2 cellular contexts compared by ENCODE assay signal in the genomic region with DNA sequence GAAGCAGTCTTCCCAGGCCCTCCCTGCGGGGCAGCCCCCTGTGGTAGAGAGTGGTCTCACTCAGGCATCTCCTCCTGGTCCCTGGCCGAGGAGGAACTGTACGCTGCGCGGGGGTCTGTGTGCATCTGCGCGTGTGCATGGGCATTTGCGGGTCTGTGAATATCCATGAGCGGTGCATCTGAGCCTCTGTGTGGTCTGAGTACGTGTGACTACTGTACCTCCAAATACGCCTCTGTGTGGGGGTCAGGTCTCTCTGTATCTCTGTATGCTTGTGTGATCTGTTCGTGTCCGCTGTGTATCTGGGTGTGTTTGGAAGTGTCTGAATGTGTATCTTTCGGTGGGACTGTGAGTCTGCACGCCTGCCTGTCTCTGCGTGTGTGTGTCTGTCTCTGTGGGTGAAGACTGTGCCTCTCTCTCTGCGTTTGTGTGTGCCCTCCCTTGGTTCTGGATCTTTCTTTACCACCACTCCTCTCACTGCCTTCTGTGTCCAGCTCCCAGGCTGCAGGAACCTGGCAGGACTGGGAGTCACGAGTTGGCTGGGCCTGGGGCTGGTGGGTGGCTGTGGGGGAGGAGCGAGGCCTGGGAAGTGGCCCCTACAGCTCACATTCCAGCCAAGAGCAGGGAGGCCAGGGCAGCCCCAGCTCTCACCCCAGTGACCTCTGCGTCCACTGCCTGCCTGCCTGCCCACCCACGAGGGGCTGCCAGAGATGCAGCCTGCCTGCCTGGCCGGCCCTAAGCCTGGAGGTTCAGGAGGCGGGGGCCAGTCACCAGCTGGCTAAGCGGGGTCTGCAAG.
TF ChIP-seq lines count a peak whose summit lies in the region.

No MANE protein-coding gene starts in this region.

TF ChIP-seq in HepG2, 621 proteins besides CTCF, POLR2A, EP300 and RAD21 (continues in another document):
- TF ChIP-seq BORCS8-MEF2B (CRISPR knock-in tag; IDR thresholded peaks at IDR 0.05) (0 out of 2 replicates have a peak, but pooled peaks have one; percentile 33), NR2C2 (CRISPR knock-in tag; IDR thresholded peaks at IDR 0.05; ENCODE audit: borderline replicate concordance) (peak; percentile 26; the same call in 1 of the 2 replicates), ONECUT2 (CRISPR knock-in tag; IDR thresholded peaks at IDR 0.05) (no peak), MXD4 (CRISPR knock-in tag; IDR thresholded peaks at IDR 0.05) (peak; percentile 51; the same call in 1 of the 2 replicates), ZEB1 (IDR thresholded peaks at IDR 0.05; ENCODE audit: insufficient replicate concordance, low read depth) (no peak), HNF4A (CRISPR knock-in tag; IDR thresholded peaks at IDR 0.05) (peak; percentile 49; the same call in 1 of the 2 replicates), ATF7-NPFF (CRISPR knock-in tag; IDR thresholded peaks at IDR 0.05; ENCODE audit: low read depth) (no peak), GATAD2A (CRISPR knock-in tag; IDR thresholded peaks at IDR 0.05) (0 out of 2 replicates have a peak, but pooled peaks have one; percentile 34), MYC (CRISPR knock-in tag; IDR thresholded peaks at IDR 0.05; ENCODE audit: borderline replicate concordance) (peak; percentile 35; the same call in 1 of the 2 replicates), RARA (CRISPR knock-in tag; IDR thresholded peaks at IDR 0.05) (peak; percentile 68; the same call in 1 of the 2 replicates), PHF8 (CRISPR knock-in tag; IDR thresholded peaks at IDR 0.05) (0 out of 2 replicates have a peak, but pooled peaks have one; percentile 19), STAG1 (CRISPR knock-in tag; IDR thresholded peaks at IDR 0.05) (peak; percentile 7; the same call in 1 of the 2 replicates), ZBTB7B (CRISPR knock-in tag; IDR thresholded peaks at IDR 0.05) (peak; percentile 86), HIVEP1 (CRISPR knock-in tag; IDR thresholded peaks at IDR 0.05) (no peak), ZNF720 (CRISPR knock-in tag; IDR thresholded peaks at IDR 0.05) (no peak)
- TF ChIP-seq, protein P1, sequence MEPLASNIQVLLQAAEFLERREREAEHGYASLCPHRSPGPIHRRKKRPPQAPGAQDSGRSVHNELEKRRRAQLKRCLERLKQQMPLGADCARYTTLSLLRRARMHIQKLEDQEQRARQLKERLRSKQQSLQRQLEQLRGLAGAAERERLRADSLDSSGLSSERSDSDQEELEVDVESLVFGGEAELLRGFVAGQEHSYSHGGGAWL (CRISPR knock-in tag; IDR thresholded peaks at IDR 0.05) = no peak; the same call in 1 of the 2 replicates
- TF ChIP-seq, protein P2, sequence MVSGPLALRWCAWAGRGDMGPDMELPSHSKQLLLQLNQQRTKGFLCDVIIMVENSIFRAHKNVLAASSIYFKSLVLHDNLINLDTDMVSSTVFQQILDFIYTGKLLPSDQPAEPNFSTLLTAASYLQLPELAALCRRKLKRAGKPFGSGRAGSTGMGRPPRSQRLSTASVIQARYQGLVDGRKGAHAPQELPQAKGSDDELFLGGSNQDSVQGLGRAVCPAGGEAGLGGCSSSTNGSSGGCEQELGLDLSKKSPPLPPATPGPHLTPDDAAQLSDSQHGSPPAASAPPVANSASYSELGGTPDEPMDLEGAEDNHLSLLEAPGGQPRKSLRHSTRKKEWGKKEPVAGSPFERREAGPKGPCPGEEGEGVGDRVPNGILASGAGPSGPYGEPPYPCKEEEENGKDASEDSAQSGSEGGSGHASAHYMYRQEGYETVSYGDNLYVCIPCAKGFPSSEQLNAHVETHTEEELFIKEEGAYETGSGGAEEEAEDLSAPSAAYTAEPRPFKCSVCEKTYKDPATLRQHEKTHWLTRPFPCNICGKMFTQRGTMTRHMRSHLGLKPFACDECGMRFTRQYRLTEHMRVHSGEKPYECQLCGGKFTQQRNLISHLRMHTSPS (CRISPR knock-in tag; IDR thresholded peaks at IDR 0.05; ENCODE audit: low read depth) = peak; percentile 66
- TF ChIP-seq, protein P3, sequence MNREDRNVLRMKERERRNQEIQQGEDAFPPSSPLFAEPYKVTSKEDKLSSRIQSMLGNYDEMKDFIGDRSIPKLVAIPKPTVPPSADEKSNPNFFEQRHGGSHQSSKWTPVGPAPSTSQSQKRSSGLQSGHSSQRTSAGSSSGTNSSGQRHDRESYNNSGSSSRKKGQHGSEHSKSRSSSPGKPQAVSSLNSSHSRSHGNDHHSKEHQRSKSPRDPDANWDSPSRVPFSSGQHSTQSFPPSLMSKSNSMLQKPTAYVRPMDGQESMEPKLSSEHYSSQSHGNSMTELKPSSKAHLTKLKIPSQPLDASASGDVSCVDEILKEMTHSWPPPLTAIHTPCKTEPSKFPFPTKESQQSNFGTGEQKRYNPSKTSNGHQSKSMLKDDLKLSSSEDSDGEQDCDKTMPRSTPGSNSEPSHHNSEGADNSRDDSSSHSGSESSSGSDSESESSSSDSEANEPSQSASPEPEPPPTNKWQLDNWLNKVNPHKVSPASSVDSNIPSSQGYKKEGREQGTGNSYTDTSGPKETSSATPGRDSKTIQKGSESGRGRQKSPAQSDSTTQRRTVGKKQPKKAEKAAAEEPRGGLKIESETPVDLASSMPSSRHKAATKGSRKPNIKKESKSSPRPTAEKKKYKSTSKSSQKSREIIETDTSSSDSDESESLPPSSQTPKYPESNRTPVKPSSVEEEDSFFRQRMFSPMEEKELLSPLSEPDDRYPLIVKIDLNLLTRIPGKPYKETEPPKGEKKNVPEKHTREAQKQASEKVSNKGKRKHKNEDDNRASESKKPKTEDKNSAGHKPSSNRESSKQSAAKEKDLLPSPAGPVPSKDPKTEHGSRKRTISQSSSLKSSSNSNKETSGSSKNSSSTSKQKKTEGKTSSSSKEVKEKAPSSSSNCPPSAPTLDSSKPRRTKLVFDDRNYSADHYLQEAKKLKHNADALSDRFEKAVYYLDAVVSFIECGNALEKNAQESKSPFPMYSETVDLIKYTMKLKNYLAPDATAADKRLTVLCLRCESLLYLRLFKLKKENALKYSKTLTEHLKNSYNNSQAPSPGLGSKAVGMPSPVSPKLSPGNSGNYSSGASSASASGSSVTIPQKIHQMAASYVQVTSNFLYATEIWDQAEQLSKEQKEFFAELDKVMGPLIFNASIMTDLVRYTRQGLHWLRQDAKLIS (CRISPR knock-in tag; IDR thresholded peaks at IDR 0.05) = no peak
- TF ChIP-seq, protein P4, sequence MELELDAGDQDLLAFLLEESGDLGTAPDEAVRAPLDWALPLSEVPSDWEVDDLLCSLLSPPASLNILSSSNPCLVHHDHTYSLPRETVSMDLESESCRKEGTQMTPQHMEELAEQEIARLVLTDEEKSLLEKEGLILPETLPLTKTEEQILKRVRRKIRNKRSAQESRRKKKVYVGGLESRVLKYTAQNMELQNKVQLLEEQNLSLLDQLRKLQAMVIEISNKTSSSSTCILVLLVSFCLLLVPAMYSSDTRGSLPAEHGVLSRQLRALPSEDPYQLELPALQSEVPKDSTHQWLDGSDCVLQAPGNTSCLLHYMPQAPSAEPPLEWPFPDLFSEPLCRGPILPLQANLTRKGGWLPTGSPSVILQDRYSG (CRISPR knock-in tag; IDR thresholded peaks at IDR 0.05) = no peak

TF ChIP-seq in K562, 482 proteins besides CTCF, POLR2A, EP300 and RAD21:
- TF ChIP-seq, protein P5, sequence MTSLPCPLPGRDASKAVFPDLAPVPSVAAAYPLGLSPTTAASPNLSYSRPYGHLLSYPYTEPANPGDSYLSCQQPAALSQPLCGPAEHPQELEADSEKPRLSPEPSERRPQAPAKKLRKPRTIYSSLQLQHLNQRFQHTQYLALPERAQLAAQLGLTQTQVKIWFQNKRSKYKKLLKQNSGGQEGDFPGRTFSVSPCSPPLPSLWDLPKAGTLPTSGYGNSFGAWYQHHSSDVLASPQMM (CRISPR knock-in tag; IDR thresholded peaks at IDR 0.05) = no peak
- TF ChIP-seq ZNF3 (CRISPR knock-in tag; IDR thresholded peaks at IDR 0.05) = no peak
- no peak for TF ChIP-seq SREBF1 (IDR thresholded peaks at IDR 0.05; ENCODE audit: borderline replicate concordance, low read depth, low read length)
- TF ChIP-seq, protein P6, sequence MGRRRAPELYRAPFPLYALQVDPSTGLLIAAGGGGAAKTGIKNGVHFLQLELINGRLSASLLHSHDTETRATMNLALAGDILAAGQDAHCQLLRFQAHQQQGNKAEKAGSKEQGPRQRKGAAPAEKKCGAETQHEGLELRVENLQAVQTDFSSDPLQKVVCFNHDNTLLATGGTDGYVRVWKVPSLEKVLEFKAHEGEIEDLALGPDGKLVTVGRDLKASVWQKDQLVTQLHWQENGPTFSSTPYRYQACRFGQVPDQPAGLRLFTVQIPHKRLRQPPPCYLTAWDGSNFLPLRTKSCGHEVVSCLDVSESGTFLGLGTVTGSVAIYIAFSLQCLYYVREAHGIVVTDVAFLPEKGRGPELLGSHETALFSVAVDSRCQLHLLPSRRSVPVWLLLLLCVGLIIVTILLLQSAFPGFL (CRISPR knock-in tag; IDR thresholded peaks at IDR 0.05) = no peak
